In genomic region chr11:46006418-46007070, GRCh38 we compare ENCODE assay signal across 9 cellular contexts.
A peak's percentile ranks its signal among the peaks of the same experiment; 100 is the strongest.
DNase-seq lines count a peak whose midpoint lies in the region; ATAC-seq and TF ChIP-seq lines count a peak whose summit lies in the region.
"Had no signal": no experiment of that assay in that cellular context is flagged by ENCODE, and none has a peak within 500 bp of the region (broad histone marks: within the 10 kb centered on the region; RNA-seq: fewer than 3 reads in every experiment).

No MANE protein-coding gene starts in this region.

- intact Hi-C loops in activated B cell treated with CpG ODN at 0.5 μM for 24 hours (cut with micrococcal nuclease): loop anchor here (1.0 kb wide), 6 partner anchors 41 to 235 kb away; partner anchors contain the start of genes MAPK8IP1 and PEX16

- ATAC-seq in activated B cell treated with CpG ODN at 0.5 μM for 24 hours (ENCODE audit: low read depth): peak; percentile 76
- no peak for ATAC-seq in HG03439 (IDR thresholded peaks at IDR 0.05; ENCODE audit: unreplicated experiment)

- peaks cover 37% of the 10 kb centered on the region for H3K4me1 Mint-ChIP-seq in HFFc6 (ENCODE audit: low read depth)
- peaks cover 3% of the 10 kb centered on the region for H3K4me1 Mint-ChIP-seq in activated B cell treated with CpG ODN at 0.5 μM for 24 hours
- peaks cover 11% of the 10 kb centered on the region for H3K4me1 Mint-ChIP-seq in glutamatergic neuron (ENCODE audit: low read depth, unreplicated experiment)
- peaks cover 7% of the 10 kb centered on the region for H3K4me1 Mint-ChIP-seq in progenitor cell of endocrine pancreas (ENCODE audit: low read depth)

- no peaks in the 10 kb centered on the region for H3K27me3 Mint-ChIP-seq in HFFc6 (ENCODE audit: insufficient read depth)
- H3K27me3 Mint-ChIP-seq in activated B cell treated with CpG ODN at 0.5 μM for 24 hours: no peaks in the 10 kb centered on the region
- no peaks in the 10 kb centered on the region for H3K27me3 Mint-ChIP-seq in glutamatergic neuron (ENCODE audit: unreplicated experiment)
- H3K27me3 Mint-ChIP-seq in progenitor cell of endocrine pancreas: no peaks in the 10 kb centered on the region
- H3K27me3 Mint-ChIP-seq: stimulated activated naive CD8-positive, alpha-beta T cell treated with anti-CD3 and anti-CD28 coated beads, Interleukin-15, Interleukin-2, amounts not matched to agents 100 ng/mL and 50 ng/mL, for 24 hours had no signal

- H3K36me3 Mint-ChIP-seq in HFFc6 (ENCODE audit: low read depth) (no peaks in the 10 kb centered on the region), activated B cell treated with CpG ODN at 0.5 μM for 24 hours (ENCODE audit: low read depth) (no peaks in the 10 kb centered on the region), glutamatergic neuron (ENCODE audit: unreplicated experiment) (no peaks in the 10 kb centered on the region), progenitor cell of endocrine pancreas (ENCODE audit: insufficient read depth) (no peaks in the 10 kb centered on the region)

- H3K9me3 Mint-ChIP-seq in HFFc6: no peaks in the 10 kb centered on the region
- H3K9me3 Mint-ChIP-seq in activated B cell treated with CpG ODN at 0.5 μM for 24 hours: no peaks in the 10 kb centered on the region
- H3K9me3 Mint-ChIP-seq in glutamatergic neuron (ENCODE audit: unreplicated experiment): no peaks in the 10 kb centered on the region
- no peaks in the 10 kb centered on the region for H3K9me3 Mint-ChIP-seq in progenitor cell of endocrine pancreas (ENCODE audit: low read depth)
- H3K9me3 Mint-ChIP-seq: stimulated activated naive CD8-positive, alpha-beta T cell treated with anti-CD3 and anti-CD28 coated beads, Interleukin-15, Interleukin-2, amounts not matched to agents 100 ng/mL and 50 ng/mL, for 24 hours had no signal

- H3K4me3 Mint-ChIP-seq in HFFc6 (no peak overlapping the region), activated B cell treated with CpG ODN at 0.5 μM for 24 hours (no peak overlapping the region), glutamatergic neuron (ENCODE audit: unreplicated experiment) (no peak overlapping the region), progenitor cell of endocrine pancreas (ENCODE audit: low read depth) (no peak overlapping the region)
- H3K4me3 Mint-ChIP-seq: stimulated activated naive CD8-positive, alpha-beta T cell treated with anti-CD3 and anti-CD28 coated beads, Interleukin-15, Interleukin-2, amounts not matched to agents 100 ng/mL and 50 ng/mL, for 24 hours had no signal

- CTCF ChIA-PET in activated B cell treated with CpG ODN at 0.5 μM for 24 hours (lab: Charles Lee): interaction anchor here (0.6 to 4.9 kb wide), 34 partner anchors 11 to 245 kb away, joined by 3 to 78 read pairs (median 4); partner anchors contain the start of genes CRY2 and PEX16

- POLR2A ChIA-PET in activated B cell treated with CpG ODN at 0.5 μM for 24 hours (lab: Charles Lee): interaction anchor here (1.0 to 1.4 kb wide), 4 partner anchors 77 to 235 kb away, joined by 5 to 7 read pairs (median 6); partner anchors contain the start of genes CRY2 and PEX16

- DNase-seq in DMS79 treated with DMSO at 0.1 percent for 48 hours (lab: John Stamatoyannopoulos, UW): peak; percentile 60
- no peak for DNase-seq in DMS79 (lab: John Stamatoyannopoulos, UW)
- peak; percentile 77 for DNase-seq in HFFc6
- peak; percentile 41 for DNase-seq in NCI-H226
- no peak for DNase-seq in activated B cell treated with CpG ODN at 0.5 μM for 24 hours
- DNase-seq in glutamatergic neuron: no peak
- no peak for DNase-seq in progenitor cell of endocrine pancreas (ENCODE audit: low spot score, unreplicated experiment)

- TF ChIP-seq CTCF in HFFc6 (IDR thresholded peaks at IDR 0.05): peak; percentile 87
- TF ChIP-seq CTCF in activated B cell treated with CpG ODN at 0.5 μM for 24 hours (IDR thresholded peaks at IDR 0.05): peak; percentile 20
- peak; percentile 54 for TF ChIP-seq CTCF in glutamatergic neuron (IDR thresholded peaks at IDR 0.05; ENCODE audit: partially characterized antibody, unreplicated experiment)
- TF ChIP-seq CTCF in progenitor cell of endocrine pancreas (IDR thresholded peaks at IDR 0.05; ENCODE audit: unreplicated experiment): peak; percentile 75

- H3K27ac Mint-ChIP-seq in HFFc6 (no peak overlapping the region), activated B cell treated with CpG ODN at 0.5 μM for 24 hours (no peak overlapping the region), glutamatergic neuron (ENCODE audit: unreplicated experiment) (no peak overlapping the region), progenitor cell of endocrine pancreas (no peak overlapping the region)
- H3K27ac Mint-ChIP-seq: stimulated activated naive CD8-positive, alpha-beta T cell treated with anti-CD3 and anti-CD28 coated beads, Interleukin-15, Interleukin-2, amounts not matched to agents 100 ng/mL and 50 ng/mL, for 24 hours had no signal

Comparison
In these comparisons a context has a peak if more than half of its experiments do, and no peak if none do; other contexts are left out.
1. DNase-seq: peak in DMS79 treated with DMSO at 0.1 percent for 48 hours (single experiment), HFFc6 (single experiment) and NCI-H226 (single experiment); none in DMS79 (single experiment), activated B cell treated with CpG ODN at 0.5 μM for 24 hours (single experiment), glutamatergic neuron (single experiment) and progenitor cell of endocrine pancreas (single experiment).
2. CTCF ChIP-seq: peak in every context shown above with its lines; median percentile 87 in HFFc6; 75 in progenitor cell of endocrine pancreas; 54 in glutamatergic neuron; 20 in activated B cell treated with CpG ODN at 0.5 μM for 24 hours.